ENCODE assay signal across 8 cellular contexts in the genomic region with DNA sequence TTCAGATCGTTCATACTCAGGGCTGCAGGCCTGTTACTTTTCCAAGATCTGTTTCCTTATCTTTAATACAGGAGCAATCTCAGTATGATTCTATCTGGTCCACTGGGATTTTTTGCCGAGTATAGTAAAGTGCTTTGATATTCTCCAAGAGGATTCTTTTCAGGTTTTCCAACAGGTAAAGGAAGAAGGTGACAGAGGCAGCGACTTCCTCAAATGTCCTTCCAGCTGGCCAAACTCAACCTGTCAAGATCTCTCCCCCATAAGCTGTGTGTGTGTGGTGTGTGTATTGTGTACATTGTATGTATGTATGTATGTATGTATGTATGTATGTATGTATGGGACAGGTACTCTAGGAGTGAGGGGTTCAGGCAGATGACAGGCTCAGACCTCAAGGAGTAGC. TPM values are rescaled to one million over a fixed set of nuclear protein-coding genes. Genes with fewer than 3 reads are reported as not detected.
DNase-seq lines count a peak whose midpoint lies in the region; ATAC-seq and TF ChIP-seq lines count a peak whose summit lies in the region.

No MANE protein-coding gene starts in this region.

- H3K9me3 ChIP-seq in SK-N-SH (no peaks in the 10 kb centered on the region), stomach (no peaks in the 10 kb centered on the region)

- TF ChIP-seq RAD21 in SK-N-SH (IDR thresholded peaks at IDR 0.05; ENCODE audit: low read length): no peak

- H3K36me3 Mint-ChIP-seq in activated T-helper 2 cell treated with anti-CD3 and anti-CD28 coated beads, Interferon-gamma antibody, Interleukin-2, Interleukin-4, amounts not matched to agents 10 μg/mL and 5 μg/mL and 100 μg/mL, durations not matched to agents 14 hours and 24 hours and 36 hours (ENCODE audit: low read depth): peaks cover 25% of the 10 kb centered on the region
- H3K36me3 Mint-ChIP-seq in immature natural killer cell: peaks cover 0 to 4% (median 0%) of the 10 kb centered on the region in 3 donors

- no peaks in the 10 kb centered on the region for H4K20me1 ChIP-seq in SK-N-SH (ENCODE audit: insufficient read depth)

- H3K4me3 ChIP-seq in SK-N-SH (ENCODE audit: low read depth in 2 of 2, low read length in 1 of 2): peak overlapping the region; percentile 69 to 72
- H3K4me3 ChIP-seq in stomach: peak overlapping the region; percentile 64 to 78 (median 70)

- H2AFZ ChIP-seq in SK-N-SH (ENCODE audit: low read depth): peak overlapping the region; percentile 86; the same call in 1 of the 2 replicates

- H3K4me1 Mint-ChIP-seq in activated T-helper 2 cell treated with anti-CD3 and anti-CD28 coated beads, Interferon-gamma antibody, Interleukin-2, Interleukin-4, amounts not matched to agents 10 μg/mL and 5 μg/mL and 100 μg/mL, durations not matched to agents 14 hours and 24 hours and 36 hours (ENCODE audit: low read depth): peaks cover 25% of the 10 kb centered on the region
- H3K4me1 Mint-ChIP-seq in immature natural killer cell: peaks cover 22 to 26% of the 10 kb centered on the region in 2 donors

- H3K9me3 Mint-ChIP-seq in activated T-helper 2 cell treated with anti-CD3 and anti-CD28 coated beads, Interferon-gamma antibody, Interleukin-2, Interleukin-4, amounts not matched to agents 10 μg/mL and 5 μg/mL and 100 μg/mL, durations not matched to agents 14 hours and 24 hours and 36 hours: no peaks in the 10 kb centered on the region
- H3K9me3 Mint-ChIP-seq in immature natural killer cell: no peaks in the 10 kb centered on the region

- peak overlapping the region; percentile 73 for H3K9ac ChIP-seq in SK-N-SH

- H3K27me3 ChIP-seq in SK-N-SH (ENCODE audit: insufficient read depth) (no peaks in the 10 kb centered on the region), stomach (no peaks in the 10 kb centered on the region)

- H3K27ac Mint-ChIP-seq in activated T-helper 2 cell treated with anti-CD3 and anti-CD28 coated beads, Interferon-gamma antibody, Interleukin-2, Interleukin-4, amounts not matched to agents 10 μg/mL and 5 μg/mL and 100 μg/mL, durations not matched to agents 14 hours and 24 hours and 36 hours: peak overlapping the region; percentile 92
- H3K27ac Mint-ChIP-seq in immature natural killer cell: peak overlapping the region; percentile 90 to 98 (median 97)

- no peak for TF ChIP-seq CTCF in SK-N-SH (IDR thresholded peaks at IDR 0.05)
- no peak for TF ChIP-seq CTCF in stomach (IDR thresholded peaks at IDR 0.05)
- TF ChIP-seq CTCF in GM10248 (IDR thresholded peaks at IDR 0.05; ENCODE audit: control extremely low read depth, extremely low read depth, low read depth, missing control alignments): no peak

- peaks cover 0 to 11% of the 10 kb centered on the region in 2 experiments for H3K36me3 ChIP-seq in SK-N-SH (replicated peaks in 1 of 2; ENCODE audit: control insufficient read depth in 1 of 2, insufficient read depth in 2 of 2, low read length in 1 of 2)
- H3K36me3 ChIP-seq in stomach: peaks cover 7 to 24% (median 16%) of the 10 kb centered on the region in 4 donors

- TF ChIP-seq POLR2A in stomach (IDR thresholded peaks at IDR 0.05): no peak

- TF ChIP-seq EP300 in SK-N-SH (IDR thresholded peaks at IDR 0.05; ENCODE audit: borderline replicate concordance in 1 of 2, low read depth in 1 of 2, low read length in 1 of 2): no peak
- TF ChIP-seq EP300 in stomach (IDR thresholded peaks at IDR 0.05): no peak

- H3K27ac ChIP-seq in SK-N-SH (ENCODE audit: low read depth in 2 of 2, low read length in 1 of 2) (peak overlapping the region; percentile 80 to 90; a peak in 1 of 4 replicates), stomach (peak overlapping the region in 4 of 5 donors; percentile 85 to 93 (median 90)), substantia nigra (ENCODE audit: low read depth, low read length, poor library complexity, severe bottlenecking) (no peak overlapping the region)

- no peaks in the 10 kb centered on the region for H3K9me2 ChIP-seq in SK-N-SH

- POLR2A ChIA-PET in SK-N-SH (lab: Yijun Ruan, JAX): interaction anchor here (0.8 to 2.4 kb wide), 7 partner anchors 15 to 60 kb away, joined by 3 to 47 read pairs (median 5); a partner anchor contains a TSS
- POLR2A ChIA-PET in GM10248 (lab: Yijun Ruan, JAX): interaction anchor here (1.0 to 4.8 kb wide), 5 partner anchors 30 to 35 kb away, joined by 3 to 47 read pairs (median 6); a partner anchor contains a TSS

- H3F3A ChIP-seq in SK-N-SH (replicated peaks; ENCODE audit: insufficient read depth): no peaks in the 10 kb centered on the region

- intact Hi-C loops in activated T-helper 2 cell treated with anti-CD3 and anti-CD28 coated beads, Interferon-gamma antibody, Interleukin-2, Interleukin-4, amounts not matched to agents 10 μg/mL and 5 μg/mL and 100 μg/mL, durations not matched to agents 14 hours and 24 hours and 36 hours (cut with micrococcal nuclease): loop anchor here (1.0 to 5.0 kb wide), 3 partner anchors 19 to 36 kb away; a partner anchor contains a TSS
- intact Hi-C loops in stomach (cut with DNase I; ENCODE audit: low total_unique reads): no loop called here

- H3K4me1 ChIP-seq in SK-N-SH (ENCODE audit: control insufficient read depth in 1 of 2, insufficient read depth in 2 of 2, low read depth in 1 of 2, low read length in 1 of 2) (peaks cover 6 to 10% of the 10 kb centered on the region in 2 experiments; a peak in 2 of 4 replicates), stomach (peaks cover 9 to 51% (median 29%) of the 10 kb centered on the region in 4 donors)

- H3K4me3 Mint-ChIP-seq in activated T-helper 2 cell treated with anti-CD3 and anti-CD28 coated beads, Interferon-gamma antibody, Interleukin-2, Interleukin-4, amounts not matched to agents 10 μg/mL and 5 μg/mL and 100 μg/mL, durations not matched to agents 14 hours and 24 hours and 36 hours (ENCODE audit: low read depth): peak overlapping the region; percentile 96
- H3K4me3 Mint-ChIP-seq in immature natural killer cell: peak overlapping the region; percentile 97 to 100 (median 98)

- peaks cover 3% of the 10 kb centered on the region for H3K27me3 Mint-ChIP-seq in activated T-helper 2 cell treated with anti-CD3 and anti-CD28 coated beads, Interferon-gamma antibody, Interleukin-2, Interleukin-4, amounts not matched to agents 10 μg/mL and 5 μg/mL and 100 μg/mL, durations not matched to agents 14 hours and 24 hours and 36 hours (ENCODE audit: low read depth)
- H3K27me3 Mint-ChIP-seq in immature natural killer cell (ENCODE audit: low read depth in 3 of 3): peaks cover 2 to 5% (median 3%) of the 10 kb centered on the region in 3 donors

- CTCF ChIA-PET in SK-N-SH (lab: Yijun Ruan, JAX): interaction anchor here (1.3 to 3.6 kb wide), 4 partner anchors 18 to 39 kb away, joined by 3 to 17 read pairs (median 8); a partner anchor contains a TSS
- CTCF ChIA-PET in GM10248 (lab: Yijun Ruan, JAX): interaction anchor here (0.9 to 2.3 kb wide), 9 partner anchors 10 to 192 kb away, joined by 3 to 12 read pairs (median 5); a partner anchor contains a TSS

- ATAC-seq in SK-N-SH treated with all-trans-retinoic acid at 6 μM for 48 hours: no peak
- no peak for ATAC-seq in activated CD4-positive, CD25-positive, alpha-beta regulatory T cell treated with anti-CD3 and anti-CD28 coated beads, Interleukin-2, amount 50 U/mL, for 24 hours

- peaks cover 37% of the 10 kb centered on the region for H3K79me2 ChIP-seq in SK-N-SH (ENCODE audit: insufficient read depth)

- 9% methylated on average over 3 of the region's 3 CpGs for WGBS in SK-N-SH (ENCODE audit: low lambda C conversion rate)
- WGBS in stomach, 5 donors: 6 to 18% (median 13%) methylated on average over 3 of the region's 3 CpGs

- H3K4me2 ChIP-seq in SK-N-SH: peak overlapping the region; percentile 76

- DNase-seq in SK-N-SH: no peak
- DNase-seq in activated T-helper 2 cell treated with anti-CD3 and anti-CD28 coated beads, Interferon-gamma antibody, Interleukin-2, Interleukin-4, amounts not matched to agents 10 μg/mL and 5 μg/mL and 100 μg/mL, durations not matched to agents 14 hours and 24 hours and 36 hours (ENCODE audit: low spot score): no peak
- no peak for DNase-seq in immature natural killer cell
- no peak for DNase-seq in stomach
- DNase-seq in substantia nigra (lab: John Stamatoyannopoulos, UW): no peak
- DNase-seq in GM10248 (ENCODE audit: extremely low spot score): no peak

RNA-seq across cellular contexts. Expression of a gene that starts 1.1 kb away (rescaled TPM):
- polyA plus RNA-seq in SK-N-SH (2012; rRNA removed) (156 and 185 TPM in 2 replicates), immature natural killer cell (100 to 1,000 TPM in 1 of 3 donors, 10 to 100 TPM in 2; 89.1 to 133 (median 94.6) TPM), stomach (100 to 1,000 TPM; 192 to 246 (median 212) TPM)
- polyA plus RNA-seq in SK-N-SH (2012; cell fraction: cytosol; rRNA removed): 111 and 140 TPM in 2 replicates
- polyA plus RNA-seq in SK-N-SH (2012; cell fraction: nucleus; rRNA removed): 215 and 220 TPM in 2 replicates
- 191 and 210 TPM in 2 replicates for total RNA-seq in activated T-helper 2 cell treated with anti-CD3 and anti-CD28 coated beads, Interferon-gamma antibody, Interleukin-2, Interleukin-4, amounts not matched to agents 10 μg/mL and 5 μg/mL and 100 μg/mL, durations not matched to agents 14 hours and 24 hours and 36 hours
- total RNA-seq in stomach: 100 to 1,000 TPM in 4 of 5 donors, 10 to 100 TPM in 1; 10.5 to 203 (median 141) TPM

RNA-seq across cellular contexts. Expression of a gene that starts 30.0 kb away (rescaled TPM):
- polyA plus RNA-seq in SK-N-SH (2012; rRNA removed) (467 and 551 TPM in 2 replicates), immature natural killer cell (100 to 1,000 TPM in 2 of 3 donors, 10 to 100 TPM in 1; 84.0 to 112 (median 112) TPM), stomach (100 to 1,000 TPM; 570 to 892 (median 660) TPM)
- polyA plus RNA-seq in SK-N-SH (2012; cell fraction: cytosol; rRNA removed): 594 and 715 TPM in 2 replicates
- 153 and 277 TPM in 2 replicates for polyA plus RNA-seq in SK-N-SH (2012; cell fraction: nucleus; rRNA removed)
- total RNA-seq in activated T-helper 2 cell treated with anti-CD3 and anti-CD28 coated beads, Interferon-gamma antibody, Interleukin-2, Interleukin-4, amounts not matched to agents 10 μg/mL and 5 μg/mL and 100 μg/mL, durations not matched to agents 14 hours and 24 hours and 36 hours: 703 and 712 TPM in 2 replicates
- total RNA-seq in stomach: 100 to 1,000 TPM in 4 of 5 donors, 10 to 100 TPM in 1; 77.6 to 447 (median 187) TPM

RNA-seq across cellular contexts. Expression of a gene that starts 32.2 kb away (rescaled TPM):
- polyA plus RNA-seq in SK-N-SH (2012; rRNA removed) (152 and 153 TPM in 2 replicates), immature natural killer cell (10 to 100 TPM; 33.7 to 78.0 (median 67.9) TPM), stomach (100 to 1,000 TPM in 1 of 3 donors, 10 to 100 TPM in 2; 78.7 to 119 (median 79.9) TPM)
- polyA plus RNA-seq in SK-N-SH (2012; cell fraction: cytosol; rRNA removed): 147 and 148 TPM in 2 replicates
- polyA plus RNA-seq in SK-N-SH (2012; cell fraction: nucleus; rRNA removed): 145 and 158 TPM in 2 replicates
- 253 and 265 TPM in 2 replicates for total RNA-seq in activated T-helper 2 cell treated with anti-CD3 and anti-CD28 coated beads, Interferon-gamma antibody, Interleukin-2, Interleukin-4, amounts not matched to agents 10 μg/mL and 5 μg/mL and 100 μg/mL, durations not matched to agents 14 hours and 24 hours and 36 hours
- total RNA-seq in stomach: 100 to 1,000 TPM in 2 of 5 donors, 10 to 100 TPM in 3; 14.0 to 107 (median 51.8) TPM

RNA-seq across cellular contexts. Expression of a gene that starts 51.6 kb away (rescaled TPM):
- polyA plus RNA-seq in SK-N-SH (2012; rRNA removed) (4.0 and 4.3 TPM in 2 replicates), immature natural killer cell (1 to 10 TPM in 1 of 3 donors, under 1 TPM in 1, not detected in 1; 0.41 to 2.0 TPM), stomach (1 to 10 TPM; 1.7 to 2.3 (median 1.7) TPM)
- polyA plus RNA-seq in SK-N-SH (2012; cell fraction: cytosol; rRNA removed): 1.8 and 2.5 TPM in 2 replicates
- 2.7 and 3.2 TPM in 2 replicates for polyA plus RNA-seq in SK-N-SH (2012; cell fraction: nucleus; rRNA removed)
- total RNA-seq in activated T-helper 2 cell treated with anti-CD3 and anti-CD28 coated beads, Interferon-gamma antibody, Interleukin-2, Interleukin-4, amounts not matched to agents 10 μg/mL and 5 μg/mL and 100 μg/mL, durations not matched to agents 14 hours and 24 hours and 36 hours: 8.0 and 9.4 TPM in 2 replicates
- 10 to 100 TPM in 1 of 5 donors, 1 to 10 TPM in 2, under 1 TPM in 2; 0.58 to 20.6 (median 1.6) TPM for total RNA-seq in stomach

RNA-seq across cellular contexts. Expression of a gene that starts 51.8 kb away (rescaled TPM):
- polyA plus RNA-seq in SK-N-SH (2012; rRNA removed) (1.1 and 1.6 TPM in 2 replicates), immature natural killer cell (1 to 10 TPM; 3.6 to 5.3 (median 4.1) TPM), stomach (1 to 10 TPM; 1.2 to 2.6 (median 1.8) TPM)
- polyA plus RNA-seq in SK-N-SH (2012; cell fraction: cytosol; rRNA removed): 0.93 and 1.1 TPM in 2 replicates
- polyA plus RNA-seq in SK-N-SH (2012; cell fraction: nucleus; rRNA removed): 0.58 and 0.98 TPM in 2 replicates
- total RNA-seq in activated T-helper 2 cell treated with anti-CD3 and anti-CD28 coated beads, Interferon-gamma antibody, Interleukin-2, Interleukin-4, amounts not matched to agents 10 μg/mL and 5 μg/mL and 100 μg/mL, durations not matched to agents 14 hours and 24 hours and 36 hours: 3.5 and 4.0 TPM in 2 replicates
- total RNA-seq in stomach: 1 to 10 TPM in 1 of 5 donors, under 1 TPM in 1, not detected in 3; 0.18 to 2.7 TPM
